Comparison of ENCODE assay signal across 13 cellular contexts in genomic region chr3:122014741-122015140, GRCh38. TPM values are rescaled to one million over a fixed set of nuclear protein-coding genes. Genes with fewer than 3 reads are reported as not detected.
DNase-seq lines count a peak whose midpoint lies in the region; ATAC-seq, FAIRE-seq and TF ChIP-seq lines count a peak whose summit lies in the region.
"Had no signal": no experiment of that assay in that cellular context is flagged by ENCODE, and none has a peak within 500 bp of the region (broad histone marks: within the 10 kb centered on the region; RNA-seq: fewer than 3 reads in every experiment).

No MANE protein-coding gene starts in this region.

- H3K27me3 ChIP-seq in bronchial epithelial cell (ENCODE audit: control insufficient read depth, insufficient read depth, low read length), result peaks cover 3% of the 10 kb centered on the region
- H3K27me3 ChIP-seq in lower lobe of right lung (ENCODE audit: low read depth), result no peaks in the 10 kb centered on the region

- intact Hi-C loops in lower lobe of right lung (cut with DNase I), result no loop called here
- intact Hi-C loops in posterior cingulate gyrus (cut with DNase I), result no loop called here

- DNase-seq in DMS53 (lab: John Stamatoyannopoulos, UW) (peak; percentile 22), DMS53 treated with DMSO at 0.1 percent for 48 hours (lab: John Stamatoyannopoulos, UW; ENCODE audit: unreplicated experiment) (no peak), bronchial epithelial cell (ENCODE audit: low read depth) (peak; percentile 84), lower lobe of right lung (no peak), posterior cingulate gyrus (no peak), DMS 273 treated with DMSO at 0.1 percent for 48 hours (lab: John Stamatoyannopoulos, UW) (no peak)
- DNase-seq: NCI-H446, T1000 had no signal

- no peaks in the 10 kb centered on the region for H3K4me1 ChIP-seq in lower lobe of right lung

- H3K4me3 ChIP-seq in bronchial epithelial cell (ENCODE audit: low read depth, low read length) (no peak overlapping the region), lower lobe of right lung (no peak overlapping the region)

- TF ChIP-seq CTCF in bronchial epithelial cell (IDR thresholded peaks at IDR 0.05; ENCODE audit: insufficient read depth, low read length, severe bottlenecking) (no peak), lower lobe of right lung (IDR thresholded peaks at IDR 0.05) (no peak)

- H3K27ac ChIP-seq in lower lobe of right lung, result no peak overlapping the region
- H3K27ac ChIP-seq: 22Rv1 had no signal

- peak; percentile 65 for ATAC-seq in GM19467 (IDR thresholded peaks at IDR 0.05; ENCODE audit: unreplicated experiment)
- ATAC-seq in HG03060 (IDR thresholded peaks at IDR 0.05; ENCODE audit: low read depth, unreplicated experiment), result peak; percentile 93
- no peak for ATAC-seq in lower lobe of right lung

- H3K9me3 ChIP-seq in lower lobe of right lung, result no peaks in the 10 kb centered on the region

- no peak for FAIRE-seq in bronchial epithelial cell (lab: Jason Lieb, UNC)
- FAIRE-seq: HTR-8/SVneo had no signal

- H3K36me3 ChIP-seq in bronchial epithelial cell (ENCODE audit: control insufficient read depth, insufficient read depth, low read length) (no peaks in the 10 kb centered on the region), lower lobe of right lung (no peaks in the 10 kb centered on the region)

RNA-seq across cellular contexts. Expression of gene ILDR1, which starts 7.3 kb away (rescaled TPM):
- total RNA-seq in bronchial epithelial cell (1.6 and 6.0 TPM in 2 replicates), lower lobe of right lung (8.3 TPM)
- total RNA-seq: temporal lobe had no signal

RNA-seq across cellular contexts. Expression of gene CD86, which starts 40.4 kb away (rescaled TPM):
- total RNA-seq in bronchial epithelial cell, result 0.26 TPM in 1 of 2 replicates, not detected in the other
- 29.5 TPM for total RNA-seq in lower lobe of right lung

Comparison
In these comparisons a context has a peak if more than half of its experiments do, and no peak if none do; other contexts are left out.
1. DNase-seq: peak in DMS53 (single experiment) and bronchial epithelial cell (single experiment); none in DMS53 treated with DMSO at 0.1 percent for 48 hours (single experiment), lower lobe of right lung (single experiment), posterior cingulate gyrus (0 of 10) and DMS 273 treated with DMSO at 0.1 percent for 48 hours (single experiment).
2. ATAC-seq: peak in GM19467 (single experiment) and HG03060 (single experiment); none in lower lobe of right lung (0 of 2).
3. RNA of gene CD86, which starts 40.4 kb away (total RNA-seq): 29.5 TPM in lower lobe of right lung (single experiment); 0.26 TPM in bronchial epithelial cell; every median in the first group is over 10 times any median in the second.